In the genomic region with DNA sequence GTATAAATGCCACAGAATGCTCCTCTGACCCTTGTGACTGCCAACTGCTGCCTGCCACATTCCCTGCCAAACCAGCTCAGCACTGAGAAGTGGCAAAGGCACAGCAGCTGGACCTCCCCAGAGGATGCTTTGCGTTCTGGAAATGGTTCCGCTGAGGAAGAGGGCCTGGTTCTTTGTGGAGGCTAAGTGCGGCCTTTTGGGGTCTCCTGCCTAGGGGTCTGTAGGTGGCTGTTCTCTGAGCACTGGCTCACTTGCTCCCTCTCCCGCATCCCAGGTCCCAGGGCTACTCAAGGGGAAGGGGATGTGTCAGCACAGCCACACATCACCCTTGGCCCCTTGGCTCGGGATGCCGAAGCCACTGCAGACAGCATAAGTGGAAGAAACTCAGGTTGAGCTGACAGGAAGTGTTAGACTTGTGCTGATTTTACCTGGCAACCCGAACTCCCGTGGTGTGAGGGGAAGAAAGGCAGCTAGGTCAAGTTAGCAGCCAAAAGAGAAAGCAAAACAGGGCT, we compare ENCODE assay signal across 2 cellular contexts.
TF ChIP-seq lines count a peak whose summit lies in the region.

No MANE protein-coding gene starts in this region.

TF ChIP-seq in WTC11, 78 proteins besides CTCF, POLR2A, EP300 and RAD21:
- TF ChIP-seq STAT6 (CRISPR knock-in tag; conservative IDR thresholded peaks at IDR 0.05; ENCODE audit: low read depth) (no peak), TEAD4 (CRISPR knock-in tag; IDR thresholded peaks at IDR 0.05) (no peak), NR2C2 (CRISPR knock-in tag; IDR thresholded peaks at IDR 0.05) (no peak)

TF ChIP-seq in GM12878, 131 proteins besides CTCF, POLR2A, EP300 and RAD21:
- no peak for TF ChIP-seq CEBPB (IDR thresholded peaks at IDR 0.05; ENCODE audit: borderline replicate concordance in 1 of 2, low read depth in 2 of 2, low read length in 2 of 2)
- TF ChIP-seq TCF7 (IDR thresholded peaks at IDR 0.05; ENCODE audit: borderline replicate concordance): no peak
- TF ChIP-seq NR2C2 (IDR thresholded peaks at IDR 0.05; ENCODE audit: borderline replicate concordance, control insufficient read depth, insufficient read length, low read depth): no peak
- TF ChIP-seq NR2C1 (IDR thresholded peaks at IDR 0.05): no peak
- TF ChIP-seq REST (IDR thresholded peaks at IDR 0.05; ENCODE audit: low read depth, low read length): no peak
- TF ChIP-seq, protein P1, sequence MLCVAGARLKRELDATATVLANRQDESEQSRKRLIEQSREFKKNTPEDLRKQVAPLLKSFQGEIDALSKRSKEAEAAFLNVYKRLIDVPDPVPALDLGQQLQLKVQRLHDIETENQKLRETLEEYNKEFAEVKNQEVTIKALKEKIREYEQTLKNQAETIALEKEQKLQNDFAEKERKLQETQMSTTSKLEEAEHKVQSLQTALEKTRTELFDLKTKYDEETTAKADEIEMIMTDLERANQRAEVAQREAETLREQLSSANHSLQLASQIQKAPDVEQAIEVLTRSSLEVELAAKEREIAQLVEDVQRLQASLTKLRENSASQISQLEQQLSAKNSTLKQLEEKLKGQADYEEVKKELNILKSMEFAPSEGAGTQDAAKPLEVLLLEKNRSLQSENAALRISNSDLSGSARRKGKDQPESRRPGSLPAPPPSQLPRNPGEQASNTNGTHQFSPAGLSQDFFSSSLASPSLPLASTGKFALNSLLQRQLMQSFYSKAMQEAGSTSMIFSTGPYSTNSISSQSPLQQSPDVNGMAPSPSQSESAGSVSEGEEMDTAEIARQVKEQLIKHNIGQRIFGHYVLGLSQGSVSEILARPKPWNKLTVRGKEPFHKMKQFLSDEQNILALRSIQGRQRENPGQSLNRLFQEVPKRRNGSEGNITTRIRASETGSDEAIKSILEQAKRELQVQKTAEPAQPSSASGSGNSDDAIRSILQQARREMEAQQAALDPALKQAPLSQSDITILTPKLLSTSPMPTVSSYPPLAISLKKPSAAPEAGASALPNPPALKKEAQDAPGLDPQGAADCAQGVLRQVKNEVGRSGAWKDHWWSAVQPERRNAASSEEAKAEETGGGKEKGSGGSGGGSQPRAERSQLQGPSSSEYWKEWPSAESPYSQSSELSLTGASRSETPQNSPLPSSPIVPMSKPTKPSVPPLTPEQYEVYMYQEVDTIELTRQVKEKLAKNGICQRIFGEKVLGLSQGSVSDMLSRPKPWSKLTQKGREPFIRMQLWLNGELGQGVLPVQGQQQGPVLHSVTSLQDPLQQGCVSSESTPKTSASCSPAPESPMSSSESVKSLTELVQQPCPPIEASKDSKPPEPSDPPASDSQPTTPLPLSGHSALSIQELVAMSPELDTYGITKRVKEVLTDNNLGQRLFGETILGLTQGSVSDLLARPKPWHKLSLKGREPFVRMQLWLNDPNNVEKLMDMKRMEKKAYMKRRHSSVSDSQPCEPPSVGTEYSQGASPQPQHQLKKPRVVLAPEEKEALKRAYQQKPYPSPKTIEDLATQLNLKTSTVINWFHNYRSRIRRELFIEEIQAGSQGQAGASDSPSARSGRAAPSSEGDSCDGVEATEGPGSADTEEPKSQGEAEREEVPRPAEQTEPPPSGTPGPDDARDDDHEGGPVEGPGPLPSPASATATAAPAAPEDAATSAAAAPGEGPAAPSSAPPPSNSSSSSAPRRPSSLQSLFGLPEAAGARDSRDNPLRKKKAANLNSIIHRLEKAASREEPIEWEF (IDR thresholded peaks at IDR 0.05; ENCODE audit: insufficient replicate concordance, low read depth, low read length): no peak
- no peak for TF ChIP-seq MLLT1 (IDR thresholded peaks at IDR 0.05)
- no peak for TF ChIP-seq BACH1 (IDR thresholded peaks at IDR 0.05; ENCODE audit: borderline replicate concordance)
- no peak for TF ChIP-seq E2F4 (IDR thresholded peaks at IDR 0.05; ENCODE audit: low read depth, low read length)
TF ChIP-seq in GM12878: peak in this region for 0.
